In genomic region chr11:71383461-71383860, GRCh38 we compare ENCODE assay signal across 24 cellular contexts.
DNase-seq lines count a peak whose midpoint lies in the region; ATAC-seq, FAIRE-seq and TF ChIP-seq lines count a peak whose summit lies in the region.
"Had no signal": no experiment of that assay in that cellular context is flagged by ENCODE, and none has a peak within 500 bp of the region (broad histone marks: within the 10 kb centered on the region; RNA-seq: fewer than 3 reads in every experiment).

No MANE protein-coding gene starts in this region.

- H4K20me1 ChIP-seq in GM23248 (ENCODE audit: insufficient read depth) = no peaks in the 10 kb centered on the region

- H3K4me3 Mint-ChIP-seq in stimulated activated memory B cell treated with anti-CD40 and anti-IgM and Interleukin-4, amounts not matched to agents 10 μg/mL and 1 μg/mL and 100 μg/mL, for 72 hours = no peak overlapping the region
- H3K4me3 Mint-ChIP-seq: activated naive CD8-positive, alpha-beta T cell treated with anti-CD3 and anti-CD28 coated beads, Interleukin-2, amount 10 ng/mL, durations not matched to agents 7 days and 5 days; activated T-helper 1 cell treated with anti-CD3 and anti-CD28 coated beads, Interleukin-12 subunit alpha, Interleukin-12 subunit beta, Interleukin-2, Interleukin-4 antibody, amounts not matched to agents 30 ng/mL and 10 ng/mL and 1 ng/mL, durations not matched to agents 14 hours and 24 hours and 36 hours; nephron progenitor cell had no signal

- H3K4me1 ChIP-seq in GM23248 (ENCODE audit: insufficient read depth) = no peaks in the 10 kb centered on the region
- H3K4me1 ChIP-seq in foreskin keratinocyte = no peaks in the 10 kb centered on the region
- H3K4me1 ChIP-seq: BE2C, breast epithelium, esophagus squamous epithelium, heart left ventricle, psoas muscle, tibial nerve had no signal

- FAIRE-seq in GM19239 (lab: Jason Lieb, UNC) = peak; percentile 80
- FAIRE-seq: HepG2, keratinocyte, RCC 7860 had no signal

- H3K27me3 ChIP-seq in GM23248 (replicated peaks; ENCODE audit: insufficient read depth) = peaks cover 5% of the 10 kb centered on the region; the same call in 1 of the 2 replicates
- H3K27me3 ChIP-seq in foreskin keratinocyte = no peaks in the 10 kb centered on the region
- H3K27me3 ChIP-seq: breast epithelium, tibial nerve had no signal

- ATAC-seq in GM21529 (IDR thresholded peaks at IDR 0.05; ENCODE audit: unreplicated experiment) (peak; percentile 65), HG03354 (IDR thresholded peaks at IDR 0.05; ENCODE audit: poor library complexity, severe bottlenecking, unreplicated experiment) (peak; percentile 74), foreskin keratinocyte (no peak), HG03457 (IDR thresholded peaks at IDR 0.05; ENCODE audit: unreplicated experiment) (no peak)
- peak; percentile 76 for ATAC-seq in stimulated activated memory B cell treated with anti-CD40 and anti-IgM and Interleukin-4, amounts not matched to agents 10 μg/mL and 1 μg/mL and 100 μg/mL, for 72 hours
- ATAC-seq: heart left ventricle, HepG2, psoas muscle had no signal

- in situ Hi-C loops in GM23248 (cut with MboI) = no loop called here

- peaks cover 29% of the 10 kb centered on the region for H3K27me3 Mint-ChIP-seq in stimulated activated memory B cell treated with anti-CD40 and anti-IgM and Interleukin-4, amounts not matched to agents 10 μg/mL and 1 μg/mL and 100 μg/mL, for 72 hours

- no peaks in the 10 kb centered on the region for H3K36me3 ChIP-seq in GM23248 (ENCODE audit: low read depth)
- H3K36me3 ChIP-seq: BE2C, breast epithelium, esophagus squamous epithelium, heart left ventricle, spleen, tibial nerve had no signal

- 0 to 7% methylated on average over 1 of the region's 1 CpG for WGBS in GM23248 (ENCODE audit: low coverage in 1 of 2, low lambda C conversion rate in 2 of 2, missing lambda C conversion rate in 2 of 2), 2 experiments

- no peaks in the 10 kb centered on the region for H3K36me3 Mint-ChIP-seq in stimulated activated memory B cell treated with anti-CD40 and anti-IgM and Interleukin-4, amounts not matched to agents 10 μg/mL and 1 μg/mL and 100 μg/mL, for 72 hours

- H3K27ac Mint-ChIP-seq in stimulated activated memory B cell treated with anti-CD40 and anti-IgM and Interleukin-4, amounts not matched to agents 10 μg/mL and 1 μg/mL and 100 μg/mL, for 72 hours = no peak overlapping the region
- H3K27ac Mint-ChIP-seq: activated naive CD8-positive, alpha-beta T cell treated with anti-CD3 and anti-CD28 coated beads, Interleukin-2, amount 10 ng/mL, durations not matched to agents 7 days and 5 days; activated T-helper 1 cell treated with anti-CD3 and anti-CD28 coated beads, Interleukin-12 subunit alpha, Interleukin-12 subunit beta, Interleukin-2, Interleukin-4 antibody, amounts not matched to agents 30 ng/mL and 10 ng/mL and 1 ng/mL, durations not matched to agents 14 hours and 24 hours and 36 hours; nephron progenitor cell had no signal

- H3K79me2 ChIP-seq in GM23248 (ENCODE audit: insufficient read depth) = no peaks in the 10 kb centered on the region

- H3K4me1 Mint-ChIP-seq in stimulated activated memory B cell treated with anti-CD40 and anti-IgM and Interleukin-4, amounts not matched to agents 10 μg/mL and 1 μg/mL and 100 μg/mL, for 72 hours = peaks cover 68% of the 10 kb centered on the region
- H3K4me1 Mint-ChIP-seq: activated naive CD8-positive, alpha-beta T cell treated with anti-CD3 and anti-CD28 coated beads, Interleukin-2, amount 10 ng/mL, durations not matched to agents 7 days and 5 days; nephron progenitor cell had no signal

- peaks cover 13% of the 10 kb centered on the region for H3K9me3 Mint-ChIP-seq in stimulated activated memory B cell treated with anti-CD40 and anti-IgM and Interleukin-4, amounts not matched to agents 10 μg/mL and 1 μg/mL and 100 μg/mL, for 72 hours

- no peak overlapping the region for H3K9ac ChIP-seq in GM23248

- H2AFZ ChIP-seq in GM23248 = no peak overlapping the region

- no peak overlapping the region for H3K4me2 ChIP-seq in GM23248 (ENCODE audit: unreplicated experiment)

- DNase-seq in GM19239 (ENCODE audit: insufficient read length, low spot score) (peak; percentile 54), GM23248 (no peak), foreskin keratinocyte (no peak), NCI-H146 (lab: John Stamatoyannopoulos, UW) (no peak)
- DNase-seq: activated naive CD8-positive, alpha-beta T cell treated with anti-CD3 and anti-CD28 coated beads, Interleukin-2, amount 10 ng/mL, durations not matched to agents 7 days and 5 days; BE2C; esophagus squamous epithelium; heart left ventricle; mesenchymal stem cell; NCI-H1048; nephron progenitor cell; psoas muscle; spleen had no signal

- H3K9me3 ChIP-seq in GM23248 (ENCODE audit: low read depth) = no peaks in the 10 kb centered on the region
- H3K9me3 ChIP-seq: BE2C, breast epithelium, esophagus squamous epithelium, heart left ventricle, psoas muscle, spleen, tibial nerve had no signal

- no peak overlapping the region for H3K4me3 ChIP-seq in GM23248
- H3K4me3 ChIP-seq: breast epithelium, esophagus squamous epithelium, heart left ventricle, psoas muscle, spleen, tibial nerve had no signal

- TF ChIP-seq CTCF in foreskin keratinocyte (conservative IDR thresholded peaks at IDR 0.05) = no peak

- H3K27ac ChIP-seq in GM23248 = no peak overlapping the region
- no peak overlapping the region for H3K27ac ChIP-seq in foreskin keratinocyte
- H3K27ac ChIP-seq: breast epithelium, esophagus squamous epithelium, heart left ventricle, psoas muscle, tibial nerve, VCaP had no signal

- no peaks in the 10 kb centered on the region for H3K9me2 ChIP-seq in GM23248 (ENCODE audit: insufficient read depth)

- H3F3A ChIP-seq in GM23248 (ENCODE audit: insufficient read depth) = no peaks in the 10 kb centered on the region

Comparison
In these comparisons a context has a peak if more than half of its experiments do, and no peak if none do; other contexts are left out.
1. ATAC-seq: peak in GM21529 (single experiment), HG03354 (single experiment) and stimulated activated memory B cell treated with anti-CD40 and anti-IgM and Interleukin-4, amounts not matched to agents 10 μg/mL and 1 μg/mL and 100 μg/mL, for 72 hours (single experiment); none in foreskin keratinocyte (single experiment) and HG03457 (single experiment).